Comparison of ENCODE assay signal across 23 cellular contexts in genomic region chr7:20284398-20285143, GRCh38. TPM values are rescaled to one million over a fixed set of nuclear protein-coding genes. Genes with fewer than 3 reads are reported as not detected.
A peak's percentile ranks its signal among the peaks of the same experiment; 100 is the strongest.
DNase-seq lines count a peak whose midpoint lies in the region; ATAC-seq and TF ChIP-seq lines count a peak whose summit lies in the region.
"Had no signal": no experiment of that assay in that cellular context is flagged by ENCODE, and none has a peak within 500 bp of the region (broad histone marks: within the 10 kb centered on the region; RNA-seq: fewer than 3 reads in every experiment).

No MANE protein-coding gene starts in this region.

- H3K9ac ChIP-seq in OCI-LY1 (ENCODE audit: low read length) = no peak overlapping the region
- H3K9ac ChIP-seq: BLaER1, parathyroid adenoma had no signal

- H3K36me3 Mint-ChIP-seq in activated T-cell treated with anti-CD3 and anti-CD28 coated beads, Interleukin-2, amount 50 U/mL, for 72 hours (ENCODE audit: insufficient read depth in 2 of 2) = no peaks in the 10 kb centered on the region
- H3K36me3 Mint-ChIP-seq in stimulated activated memory B cell treated with anti-CD40 and anti-IgM and Interleukin-4, amounts not matched to agents 10 μg/mL and 1 μg/mL and 100 μg/mL, for 72 hours = no peaks in the 10 kb centered on the region
- H3K36me3 Mint-ChIP-seq: activated naive CD4-positive, alpha-beta T cell treated with anti-CD3 and anti-CD28 coated beads, Interleukin-2, amount 50 U/mL, for 72 hours had no signal

- peaks cover 5% of the 10 kb centered on the region for H3F3A ChIP-seq in OCI-LY1 (ENCODE audit: insufficient read depth, low read length)

- no peaks in the 10 kb centered on the region for H3K27me3 ChIP-seq in OCI-LY1 (ENCODE audit: insufficient read depth, low read length)
- H3K27me3 ChIP-seq: BLaER1, suprapubic skin had no signal

- peaks cover 7% of the 10 kb centered on the region for H3K4me1 Mint-ChIP-seq in activated T-cell treated with anti-CD3 and anti-CD28 coated beads, Interleukin-2, amount 50 U/mL, for 72 hours (ENCODE audit: low read depth)
- H3K4me1 Mint-ChIP-seq in stimulated activated memory B cell treated with anti-CD40 and anti-IgM and Interleukin-4, amounts not matched to agents 10 μg/mL and 1 μg/mL and 100 μg/mL, for 72 hours = peaks cover 8% of the 10 kb centered on the region
- no peaks in the 10 kb centered on the region for H3K4me1 Mint-ChIP-seq in stimulated activated naive CD8-positive, alpha-beta T cell treated with anti-CD3 and anti-CD28 coated beads, Interleukin-15, amount 100 ng/mL, for 72 hours
- H3K4me1 Mint-ChIP-seq: nephron progenitor cell had no signal

- no peak overlapping the region for H3K4me3 Mint-ChIP-seq in activated T-cell treated with anti-CD3 and anti-CD28 coated beads, Interleukin-2, amount 50 U/mL, for 72 hours
- H3K4me3 Mint-ChIP-seq in stimulated activated memory B cell treated with anti-CD40 and anti-IgM and Interleukin-4, amounts not matched to agents 10 μg/mL and 1 μg/mL and 100 μg/mL, for 72 hours = no peak overlapping the region
- H3K4me3 Mint-ChIP-seq in stimulated activated naive CD8-positive, alpha-beta T cell treated with anti-CD3 and anti-CD28 coated beads, Interleukin-15, amount 100 ng/mL, for 72 hours = no peak overlapping the region
- H3K4me3 Mint-ChIP-seq: nephron progenitor cell had no signal

- H3K27ac Mint-ChIP-seq in activated T-cell treated with anti-CD3 and anti-CD28 coated beads, Interleukin-2, amount 50 U/mL, for 72 hours = peak overlapping the region; percentile 75
- H3K27ac Mint-ChIP-seq in stimulated activated memory B cell treated with anti-CD40 and anti-IgM and Interleukin-4, amounts not matched to agents 10 μg/mL and 1 μg/mL and 100 μg/mL, for 72 hours = peak overlapping the region; percentile 8
- H3K27ac Mint-ChIP-seq in stimulated activated naive CD8-positive, alpha-beta T cell treated with anti-CD3 and anti-CD28 coated beads, Interleukin-15, amount 100 ng/mL, for 72 hours = no peak overlapping the region
- H3K27ac Mint-ChIP-seq: nephron progenitor cell had no signal

- H3K9me3 ChIP-seq in OCI-LY1 (ENCODE audit: low read length) = no peaks in the 10 kb centered on the region
- H3K9me3 ChIP-seq: BLaER1, suprapubic skin had no signal

- DNase-seq in activated T-cell treated with anti-CD3 and anti-CD28 coated beads, Interleukin-2, amount 50 U/mL, for 72 hours = no peak
- no peak for DNase-seq in activated T-cell treated with anti-CD3 and anti-CD28 coated beads, Interleukin-2, amount 50 U/mL, for 1 hour
- DNase-seq in HCEC 1CT (peak; percentile 26), NCI-H2171 (lab: John Stamatoyannopoulos, UW) (no peak), Right ventricle myocardium superior (no peak)
- DNase-seq in stimulated activated naive CD8-positive, alpha-beta T cell treated with anti-CD3 and anti-CD28 coated beads, Interleukin-15, amount 100 ng/mL, for 72 hours = no peak
- DNase-seq: activated CD4-positive, alpha-beta T cell treated with anti-CD3 and anti-CD28 coated beads for 1 hour; effector CD8-positive, alpha-beta T cell; KBM-7; left colon; midbrain; NCI-H1048; NCI-H2029 treated with DMSO at 0.1 percent for 48 hours; NCI-H524; nephron progenitor cell; SW 1271 had no signal

- H3K4me3 ChIP-seq in OCI-LY1 (ENCODE audit: low read depth, low read length, poor library complexity, severe bottlenecking) = no peak overlapping the region
- H3K4me3 ChIP-seq: BLaER1, suprapubic skin had no signal

- no peaks in the 10 kb centered on the region for H4K20me1 ChIP-seq in OCI-LY1 (ENCODE audit: insufficient read depth, low read length)
- H4K20me1 ChIP-seq: BLaER1 had no signal

- no peak for TF ChIP-seq CTCF in OCI-LY1 (IDR thresholded peaks at IDR 0.05; ENCODE audit: low read length)

- H3K4me1 ChIP-seq in OCI-LY1 (ENCODE audit: insufficient read depth, low read length, severe bottlenecking) = peaks cover 15% of the 10 kb centered on the region
- H3K4me1 ChIP-seq: BLaER1, parathyroid adenoma, suprapubic skin had no signal

- no peaks in the 10 kb centered on the region for H3K79me2 ChIP-seq in OCI-LY1 (ENCODE audit: insufficient read depth, low read length)
- H3K79me2 ChIP-seq: parathyroid adenoma had no signal

- H3K4me2 ChIP-seq in OCI-LY1 (ENCODE audit: low read length) = no peak overlapping the region
- H3K4me2 ChIP-seq: BLaER1 had no signal

- ATAC-seq in activated T-cell treated with anti-CD3 and anti-CD28 coated beads, Interleukin-2, amount 50 U/mL, for 72 hours (replicated peaks in 1 of 2) = peak in 1 of 2 donors; percentile 47
- ATAC-seq in stimulated activated memory B cell treated with anti-CD40 and anti-IgM and Interleukin-4, amounts not matched to agents 10 μg/mL and 1 μg/mL and 100 μg/mL, for 72 hours = no peak
- ATAC-seq in stimulated activated naive CD8-positive, alpha-beta T cell treated with anti-CD3 and anti-CD28 coated beads, Interleukin-15, amount 100 ng/mL, for 72 hours = no peak
- no peak for ATAC-seq in Right ventricle myocardium superior (ENCODE audit: poor library complexity)
- ATAC-seq: activated naive CD4-positive, alpha-beta T cell treated with anti-CD3 and anti-CD28 coated beads, Interleukin-2, amount 50 U/mL, for 72 hours; left colon; sciatic nerve had no signal

- 0 out of 2 replicates have a peak overlapping the region, but pooled peaks have one; percentile 8 for H2AFZ ChIP-seq in OCI-LY1 (ENCODE audit: low read length)
- H2AFZ ChIP-seq: parathyroid adenoma had no signal

- intact Hi-C loops in Right ventricle myocardium superior (cut with DNase I) = no loop called here

- no peaks in the 10 kb centered on the region for H3K36me3 ChIP-seq in OCI-LY1 (ENCODE audit: insufficient read depth, low read length)
- H3K36me3 ChIP-seq: BLaER1, suprapubic skin had no signal

- H3K9me2 ChIP-seq in OCI-LY1 (ENCODE audit: low read depth, low read length) = no peaks in the 10 kb centered on the region

- no peaks in the 10 kb centered on the region for H3K27me3 Mint-ChIP-seq in activated T-cell treated with anti-CD3 and anti-CD28 coated beads, Interleukin-2, amount 50 U/mL, for 72 hours (ENCODE audit: low read depth)
- H3K27me3 Mint-ChIP-seq in stimulated activated memory B cell treated with anti-CD40 and anti-IgM and Interleukin-4, amounts not matched to agents 10 μg/mL and 1 μg/mL and 100 μg/mL, for 72 hours = no peaks in the 10 kb centered on the region
- H3K27me3 Mint-ChIP-seq in stimulated activated naive CD8-positive, alpha-beta T cell treated with anti-CD3 and anti-CD28 coated beads, Interleukin-15, amount 100 ng/mL, for 72 hours = no peaks in the 10 kb centered on the region

- H3K9me3 Mint-ChIP-seq in activated T-cell treated with anti-CD3 and anti-CD28 coated beads, Interleukin-2, amount 50 U/mL, for 72 hours = no peaks in the 10 kb centered on the region
- H3K9me3 Mint-ChIP-seq in stimulated activated memory B cell treated with anti-CD40 and anti-IgM and Interleukin-4, amounts not matched to agents 10 μg/mL and 1 μg/mL and 100 μg/mL, for 72 hours = no peaks in the 10 kb centered on the region
- no peaks in the 10 kb centered on the region for H3K9me3 Mint-ChIP-seq in stimulated activated naive CD8-positive, alpha-beta T cell treated with anti-CD3 and anti-CD28 coated beads, Interleukin-15, amount 100 ng/mL, for 72 hours
- H3K9me3 Mint-ChIP-seq: activated naive CD4-positive, alpha-beta T cell treated with anti-CD3 and anti-CD28 coated beads, Interleukin-2, amount 50 U/mL, for 72 hours; nephron progenitor cell had no signal

- H3K27ac ChIP-seq in OCI-LY1 (ENCODE audit: low read depth, low read length, poor library complexity, severe bottlenecking) = no peak overlapping the region
- H3K27ac ChIP-seq: BLaER1, parathyroid adenoma, suprapubic skin had no signal

RNA-seq across cellular contexts. Expression of gene ITGB8, which starts 46.1 kb away (rescaled TPM):
- under 1 TPM in 1 of 2 donors, not detected in 1; 0.02 TPM for total RNA-seq in activated T-cell treated with anti-CD3 and anti-CD28 coated beads, Interleukin-2, amount 50 U/mL, for 72 hours
- 1.9 TPM for total RNA-seq in Right ventricle myocardium superior

Comparison
In these comparisons a context has a peak if more than half of its experiments do, and no peak if none do; other contexts are left out.
1. H3K27ac Mint-ChIP-seq: peak in activated T-cell treated with anti-CD3 and anti-CD28 coated beads, Interleukin-2, amount 50 U/mL, for 72 hours (single experiment) and stimulated activated memory B cell treated with anti-CD40 and anti-IgM and Interleukin-4, amounts not matched to agents 10 μg/mL and 1 μg/mL and 100 μg/mL, for 72 hours (single experiment); none in stimulated activated naive CD8-positive, alpha-beta T cell treated with anti-CD3 and anti-CD28 coated beads, Interleukin-15, amount 100 ng/mL, for 72 hours (0 of 2).